ENCODE assay signal across 8 cellular contexts in the genomic region with DNA sequence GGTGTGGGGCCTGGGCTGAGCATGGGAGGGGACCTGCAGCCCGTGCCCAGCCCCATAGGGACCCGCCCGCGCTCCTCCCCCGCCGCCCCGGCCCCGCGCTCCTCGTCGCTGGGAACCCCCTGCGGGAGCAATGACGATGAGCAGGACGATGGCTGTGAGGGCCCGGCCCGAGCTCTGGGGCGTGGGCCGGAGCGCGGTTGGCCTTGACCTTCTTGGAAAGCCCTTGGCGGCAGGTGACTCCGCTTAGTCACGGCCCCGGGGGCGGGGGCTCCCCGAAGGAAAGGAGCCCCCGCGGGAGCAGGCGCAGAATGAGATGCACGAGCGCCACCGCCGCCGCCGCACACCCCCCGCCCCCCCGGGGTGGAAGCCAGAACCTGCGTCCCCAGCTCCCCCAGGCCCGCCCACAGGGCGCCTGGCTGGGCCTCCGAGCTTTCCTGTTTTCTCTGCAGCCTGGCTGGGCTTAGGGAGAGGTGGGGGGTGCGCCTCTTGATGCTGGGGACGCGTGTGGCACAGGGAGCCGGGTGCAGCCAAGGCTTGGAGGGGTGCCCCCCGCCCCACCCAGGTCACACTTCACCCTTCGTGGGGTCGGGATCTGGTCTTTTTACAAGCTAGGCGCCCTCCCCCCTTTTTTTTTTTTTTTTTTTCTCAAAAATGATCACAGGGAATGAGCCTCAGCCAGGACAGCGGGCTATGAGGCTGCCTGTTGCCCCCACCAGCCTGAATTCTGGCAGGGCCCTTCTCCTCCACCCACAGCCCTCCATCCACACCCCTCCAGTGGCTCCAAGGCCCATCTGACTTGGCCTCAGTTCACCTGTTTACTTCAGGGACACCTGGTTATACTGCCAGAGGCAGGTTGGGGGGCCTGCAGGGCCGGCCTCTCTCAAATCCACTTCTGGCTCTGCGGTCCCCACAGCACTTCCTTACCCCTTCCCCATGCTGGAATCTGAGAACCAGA. TPM values are rescaled to one million over a fixed set of nuclear protein-coding genes. Genes with fewer than 3 reads are reported as not detected.
DNase-seq lines count a peak whose midpoint lies in the region; ATAC-seq and TF ChIP-seq lines count a peak whose summit lies in the region.

No MANE protein-coding gene starts in this region.

- no peaks in the 10 kb centered on the region for H3F3A ChIP-seq in GM23338 (replicated peaks; ENCODE audit: low read depth)

- H3K36me3 Mint-ChIP-seq in GM23338 (ENCODE audit: low read depth) = peaks cover 3% of the 10 kb centered on the region; the same call in 1 of the 3 replicates

- H3K9me3 Mint-ChIP-seq in GM23338 = peaks cover 8% of the 10 kb centered on the region; the same call in 2 of the 3 replicates

- H3K4me1 Mint-ChIP-seq in GM23338 = peaks cover 5% of the 10 kb centered on the region; the same call in 2 of the 3 replicates

- ATAC-seq in GM23338 = peak; percentile 74

- H3K4me3 ChIP-seq in GM23338 (peak overlapping the region; percentile 63), skeletal muscle cell (ENCODE audit: low read depth, low read length) (peak overlapping the region; percentile 23)

- DNase-seq in GDM1 (lab: John Stamatoyannopoulos, UW) (peak; percentile 91), GM23338 (ENCODE audit: low spot score) (peak; percentile 79), T-helper 22 cell (ENCODE audit: low read depth) (peak; percentile 96), anterior cingulate cortex (lab: John Stamatoyannopoulos, UW) (peak in 47 of 58 donors; percentile 20 to 88 (median 57)), hypothalamus (lab: John Stamatoyannopoulos, UW) (peak in 43 of 51 donors; percentile 22 to 88 (median 59)), skeletal muscle cell (ENCODE audit: low read depth) (peak; percentile 36), ecto neural progenitor cell (ENCODE audit: low spot score) (no peak)

- H3K27me3 Mint-ChIP-seq in GM23338 (ENCODE audit: insufficient read depth, low read depth, poor library complexity) = peaks cover 6% of the 10 kb centered on the region

- no peak overlapping the region for H3K27ac Mint-ChIP-seq in GM23338

- 0 out of 2 replicates have a peak overlapping the region, but pooled peaks have one; percentile 72 for H2AFZ ChIP-seq in GM23338

- no peaks in the 10 kb centered on the region for H4K20me1 ChIP-seq in GM23338 (replicated peaks; ENCODE audit: insufficient read depth)

- peak overlapping the region; percentile 62 for H3K4me3 Mint-ChIP-seq in GM23338

- no peaks in the 10 kb centered on the region for H3K9me2 ChIP-seq in GM23338 (ENCODE audit: insufficient read depth)

- H3K27ac ChIP-seq in GM23338 (ENCODE audit: low read depth) (no peak overlapping the region), KOPT-K1 (ENCODE audit: low read depth, low read length, poor library complexity, severe bottlenecking) (peak overlapping the region; percentile 73)

- no peaks in the 10 kb centered on the region for H3K27me3 ChIP-seq in GM23338 (ENCODE audit: insufficient read depth)

- peak overlapping the region; percentile 83 for H3K4me2 ChIP-seq in GM23338

- H3K4me1 ChIP-seq in GM23338 (ENCODE audit: insufficient read depth) = peaks cover 10% of the 10 kb centered on the region; the same call in 1 of the 2 replicates

- no peaks in the 10 kb centered on the region for H3K36me3 ChIP-seq in GM23338 (ENCODE audit: insufficient read depth)
- no peaks in the 10 kb centered on the region for H3K36me3 ChIP-seq in KOPT-K1 (ENCODE audit: insufficient read depth, low read length)

- H3K79me2 ChIP-seq in GM23338 (replicated peaks; ENCODE audit: insufficient read depth) = no peaks in the 10 kb centered on the region

- TF ChIP-seq CTCF in GM23338 (conservative IDR thresholded peaks at IDR 0.05; ENCODE audit: low read depth in 2 of 2) = no peak

- H3K9me3 ChIP-seq in KOPT-K1 (ENCODE audit: insufficient read depth, low read length, poor library complexity, severe bottlenecking) = peaks cover 9% of the 10 kb centered on the region

TF ChIP-seq in GM23338, 12 proteins besides CTCF, POLR2A, EP300 and RAD21:
- TF ChIP-seq STAT1 (IDR thresholded peaks at IDR 0.05; ENCODE audit: unreplicated experiment) (no peak), POLR2AphosphoS5 (IDR thresholded peaks at IDR 0.05; ENCODE audit: low read depth) (peak; percentile 47; the same call in 1 of the 2 replicates)

RNA-seq across cellular contexts. Expression of gene CRELD2, which starts 17.9 kb away (rescaled TPM):
- total RNA-seq in GM23338 (2014; rRNA removed; shearing (Covaris generic)) = 34.4 and 35.7 TPM in 2 replicates
- 47.7 and 49.4 TPM in 2 replicates for polyA plus RNA-seq in GM23338 (2016; fragmentation: Nextera tagmentation; extraction: Ambion mirVana)

RNA-seq across cellular contexts. Expression of gene ALG12, which starts 18.1 kb away (rescaled TPM):
- total RNA-seq in GM23338 (2014; rRNA removed; shearing (Covaris generic)) = 23.3 and 26.9 TPM in 2 replicates
- 18.7 and 21.8 TPM in 2 replicates for polyA plus RNA-seq in GM23338 (2016; fragmentation: Nextera tagmentation; extraction: Ambion mirVana)

RNA-seq across cellular contexts. Expression of gene PIM3, which starts 24.3 kb away (rescaled TPM):
- 30.6 and 37.3 TPM in 2 replicates for total RNA-seq in GM23338 (2014; rRNA removed; shearing (Covaris generic))
- 17.7 and 18.8 TPM in 2 replicates for polyA plus RNA-seq in GM23338 (2016; fragmentation: Nextera tagmentation; extraction: Ambion mirVana)
